Comparison of ENCODE assay signal across 8 cellular contexts in the genomic region with DNA sequence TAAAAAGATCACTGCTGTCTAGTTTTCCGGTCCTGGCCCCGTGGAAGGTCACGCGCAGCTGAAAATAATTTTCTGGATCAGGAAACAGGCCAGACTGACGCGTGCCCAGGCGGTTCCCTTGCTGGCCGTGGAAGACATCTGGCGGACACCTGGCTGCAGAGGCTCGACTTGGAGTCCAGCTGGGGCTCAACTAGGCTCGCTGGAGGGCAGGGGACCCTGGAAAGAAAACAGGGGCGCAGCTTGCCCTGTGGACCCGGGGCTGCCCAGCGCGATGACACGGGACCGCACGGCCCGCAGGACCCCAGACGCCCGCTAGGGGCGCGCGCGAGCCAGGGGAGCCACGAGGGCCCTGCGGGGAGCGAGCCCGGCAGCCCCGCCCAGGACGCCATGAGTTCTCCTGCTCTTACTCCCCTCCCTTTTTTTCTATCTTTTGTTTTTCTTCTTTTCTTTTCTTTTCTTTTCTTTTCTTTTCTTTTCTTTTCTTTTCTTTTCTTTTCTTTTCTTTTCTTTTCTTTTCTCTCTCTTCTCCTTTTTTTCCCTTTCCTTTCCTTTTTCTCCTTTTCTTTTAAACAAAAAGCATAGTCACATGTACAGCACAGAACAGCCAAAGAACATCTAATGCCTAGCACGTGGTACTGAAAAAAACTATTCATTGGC. TPM values are rescaled to one million over a fixed set of nuclear protein-coding genes. Genes with fewer than 3 reads are reported as not detected.
DNase-seq lines count a peak whose midpoint lies in the region; ATAC-seq and TF ChIP-seq lines count a peak whose summit lies in the region.

No MANE protein-coding gene starts in this region.

- peak; percentile 82 for ATAC-seq in HG02759 (IDR thresholded peaks at IDR 0.05; ENCODE audit: unreplicated experiment)
- no peak for ATAC-seq in HG02938 (IDR thresholded peaks at IDR 0.05; ENCODE audit: unreplicated experiment)

- TF ChIP-seq CTCF in nephron progenitor cell (IDR thresholded peaks at IDR 0.05), result peak; percentile 99

- peak overlapping the region; percentile 9 for H3K4me3 ChIP-seq in NT2/D1 (ENCODE audit: insufficient read length, low read depth)
- peak overlapping the region; percentile 35 to 64 for H3K4me3 ChIP-seq in stomach smooth muscle (ENCODE audit: low read length in 2 of 2)

- peak overlapping the region; percentile 18 for H3K27ac ChIP-seq in stomach smooth muscle (ENCODE audit: low read length)

- H3K27ac Mint-ChIP-seq in nephron progenitor cell, result no peak overlapping the region

- in situ Hi-C loops in G401 (cut with HindIII; ENCODE audit: low sequenced_read_pairs), result no loop called here

- H3K4me1 Mint-ChIP-seq in nephron progenitor cell, result no peaks in the 10 kb centered on the region

- no peak overlapping the region for H3K4me3 Mint-ChIP-seq in nephron progenitor cell

- H3K9me3 ChIP-seq in NT2/D1 (ENCODE audit: insufficient read depth, low read length), result no peaks in the 10 kb centered on the region
- H3K9me3 ChIP-seq in stomach smooth muscle (ENCODE audit: control insufficient read depth in 2 of 2, low read length in 2 of 2), result no peaks in the 10 kb centered on the region

- peaks cover 4% of the 10 kb centered on the region for H3K9me3 Mint-ChIP-seq in nephron progenitor cell

- H3K4me1 ChIP-seq in NT2/D1 (ENCODE audit: insufficient read depth, insufficient read length) (peaks cover 4% of the 10 kb centered on the region), stomach smooth muscle (ENCODE audit: control insufficient read depth, insufficient read depth, low read length) (peaks cover 12% of the 10 kb centered on the region)

- peak; percentile 41 for DNase-seq in G401 (ENCODE audit: low spot score)
- peak; percentile 58 for DNase-seq in NT2/D1 (ENCODE audit: low read depth, low spot score)
- peak; percentile 84 for DNase-seq in activated T-cell treated with anti-CD3 and anti-CD28 coated beads, Interleukin-2, amount 50 U/mL, for 1 hour
- peak; percentile 78 for DNase-seq in fibroblast of gingiva (ENCODE audit: low read depth)
- peak; percentile 91 for DNase-seq in nephron progenitor cell

- H3K36me3 ChIP-seq in NT2/D1 (ENCODE audit: insufficient read depth, insufficient read length, low read length) (no peaks in the 10 kb centered on the region), stomach smooth muscle (ENCODE audit: control insufficient read depth in 2 of 2, insufficient read depth in 2 of 2, low read length in 2 of 2) (peaks cover 2 to 3% of the 10 kb centered on the region in 2 donors)

- no peaks in the 10 kb centered on the region for H3K36me3 Mint-ChIP-seq in nephron progenitor cell (ENCODE audit: low read depth)

- H3K9ac ChIP-seq in NT2/D1 (ENCODE audit: insufficient read length, low read depth) (peak overlapping the region; percentile 71), stomach smooth muscle (ENCODE audit: low read length in 2 of 2) (peak overlapping the region in 1 of 2 donors; percentile 22)

- peaks cover 14% of the 10 kb centered on the region for H3K27me3 ChIP-seq in NT2/D1 (ENCODE audit: insufficient read depth, insufficient read length)
- H3K27me3 ChIP-seq in stomach smooth muscle (ENCODE audit: control insufficient read depth in 1 of 2, insufficient read depth in 2 of 2, low read length in 2 of 2), result no peaks in the 10 kb centered on the region

- H3K27me3 Mint-ChIP-seq in nephron progenitor cell (ENCODE audit: low read depth, poor library complexity), result peaks cover 12% of the 10 kb centered on the region

RNA-seq across cellular contexts. Expression of a gene that starts 43.2 kb away (rescaled TPM):
- 86.4 and 143 TPM in 2 replicates for total RNA-seq in G401 (2014; rRNA removed; shearing (Covaris generic))

Comparison
In these comparisons a context has a peak if more than half of its experiments do, and no peak if none do; other contexts are left out.
1. DNase-seq: peak in every context shown above with its lines; median percentile 91 in nephron progenitor cell; 84 in activated T-cell treated with anti-CD3 and anti-CD28 coated beads, Interleukin-2, amount 50 U/mL, for 1 hour; 78 in fibroblast of gingiva; 58 in NT2/D1; 41 in G401.